19 cellular contexts compared by ENCODE assay signal in the genomic region with DNA sequence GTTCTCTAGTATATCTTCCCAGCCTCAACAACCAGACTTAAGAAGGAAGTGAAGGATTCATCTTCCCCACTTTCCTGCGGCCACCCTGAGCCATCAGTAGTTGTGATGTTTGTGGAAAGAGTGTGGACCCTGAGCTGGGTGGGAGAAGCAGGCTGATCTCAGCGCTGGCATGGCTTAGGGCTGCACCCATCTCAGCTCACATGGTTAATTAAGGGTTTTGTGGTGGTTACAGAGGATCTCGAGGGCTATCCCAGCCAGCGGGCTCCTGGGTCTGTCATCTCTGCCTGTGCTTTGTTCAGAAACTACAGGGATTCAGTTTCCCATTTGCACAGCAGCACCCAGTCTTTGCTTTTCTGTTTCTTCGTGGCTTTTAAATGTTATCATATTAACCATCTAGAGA.
"Had no signal": no experiment of that assay in that cellular context is flagged by ENCODE, and none has a peak within 500 bp of the region (broad histone marks: within the 10 kb centered on the region; RNA-seq: fewer than 3 reads in every experiment).

No MANE protein-coding gene starts in this region.

- H3K36me3 ChIP-seq: cardiac muscle cell had no signal

- H3K27ac ChIP-seq: cardiac muscle cell, thyroid gland had no signal

- ATAC-seq: activated CD8-positive, alpha-beta T cell treated with anti-CD3 and anti-CD28 coated beads for 36 hours; effector memory CD8-positive, alpha-beta T cell; naive thymus-derived CD4-positive, alpha-beta T cell had no signal

- H3K27ac Mint-ChIP-seq: activated B cell treated with CpG ODN at 0.5 μM for 24 hours; activated CD8-positive, alpha-beta T cell treated with anti-CD3 and anti-CD28 coated beads for 36 hours; activated naive CD8-positive, alpha-beta T cell treated with anti-CD3 and anti-CD28 coated beads, Interleukin-2, amount 10 ng/mL, durations not matched to agents 7 days and 5 days; activated T-helper 2 cell treated with anti-CD3 and anti-CD28 coated beads, Interferon-gamma antibody, Interleukin-2, Interleukin-4, amounts not matched to agents 10 μg/mL and 5 μg/mL and 100 μg/mL, durations not matched to agents 14 hours and 24 hours and 36 hours; dendritic cell treated with granulocyte-macrophage colony-stimulating factor and Interleukin-4, amounts not matched to agents 40 ng/mL and 50 ng/mL, for 4 days; memory B cell had no signal

- H3K9me3 Mint-ChIP-seq: activated B cell treated with CpG ODN at 0.5 μM for 24 hours; activated CD8-positive, alpha-beta T cell treated with anti-CD3 and anti-CD28 coated beads for 36 hours; activated naive CD8-positive, alpha-beta T cell treated with anti-CD3 and anti-CD28 coated beads, Interleukin-2, amount 10 ng/mL, durations not matched to agents 7 days and 5 days; activated T-helper 2 cell treated with anti-CD3 and anti-CD28 coated beads, Interferon-gamma antibody, Interleukin-2, Interleukin-4, amounts not matched to agents 10 μg/mL and 5 μg/mL and 100 μg/mL, durations not matched to agents 14 hours and 24 hours and 36 hours; dendritic cell treated with granulocyte-macrophage colony-stimulating factor and Interleukin-4, amounts not matched to agents 40 ng/mL and 50 ng/mL, for 4 days; effector memory CD8-positive, alpha-beta T cell; memory B cell; naive thymus-derived CD4-positive, alpha-beta T cell had no signal

- H3K4me3 Mint-ChIP-seq: activated B cell treated with CpG ODN at 0.5 μM for 24 hours; activated CD8-positive, alpha-beta T cell treated with anti-CD3 and anti-CD28 coated beads for 36 hours; activated naive CD8-positive, alpha-beta T cell treated with anti-CD3 and anti-CD28 coated beads, Interleukin-2, amount 10 ng/mL, durations not matched to agents 7 days and 5 days; dendritic cell treated with granulocyte-macrophage colony-stimulating factor and Interleukin-4, amounts not matched to agents 40 ng/mL and 50 ng/mL, for 4 days; effector memory CD8-positive, alpha-beta T cell; memory B cell; naive thymus-derived CD4-positive, alpha-beta T cell had no signal

- H3K9me3 ChIP-seq: thyroid gland had no signal

- H3K4me1 ChIP-seq: thyroid gland had no signal

- H3K27me3 Mint-ChIP-seq: activated B cell treated with CpG ODN at 0.5 μM for 24 hours; activated CD8-positive, alpha-beta T cell treated with anti-CD3 and anti-CD28 coated beads for 36 hours; activated naive CD8-positive, alpha-beta T cell treated with anti-CD3 and anti-CD28 coated beads, Interleukin-2, amount 10 ng/mL, durations not matched to agents 7 days and 5 days; dendritic cell treated with granulocyte-macrophage colony-stimulating factor and Interleukin-4, amounts not matched to agents 40 ng/mL and 50 ng/mL, for 4 days; effector memory CD8-positive, alpha-beta T cell; memory B cell; naive thymus-derived CD4-positive, alpha-beta T cell had no signal

- H3K4me3 ChIP-seq: cardiac muscle cell, thyroid gland had no signal

- DNase-seq: activated B cell treated with CpG ODN at 0.5 μM for 24 hours; activated CD4-positive, alpha-beta T cell treated with anti-CD3 and anti-CD28 coated beads for 4 hours; activated CD8-positive, alpha-beta T cell treated with anti-CD3 and anti-CD28 coated beads for 36 hours; activated naive CD4-positive, alpha-beta T cell treated with Interleukin-2 at 50 U/mL for 16 hours; activated naive CD8-positive, alpha-beta T cell treated with anti-CD3 and anti-CD28 coated beads, Interleukin-2, amount 10 ng/mL, durations not matched to agents 7 days and 5 days; activated T-cell treated with anti-CD3 and anti-CD28 coated beads, Interleukin-2, amount 50 U/mL, for 1 hour; amygdala; effector memory CD8-positive, alpha-beta T cell; naive thymus-derived CD4-positive, alpha-beta T cell; posterior cingulate gyrus; stimulated activated CD4-positive, alpha-beta T cell treated with anti-CD3 and anti-CD28 coated beads, Interleukin-12 subunit alpha, Interleukin-12 subunit beta, amount 100 ng/mL, for 4 hours; stimulated activated CD4-positive, alpha-beta T cell treated with anti-CD3 and anti-CD28 coated beads, Interleukin-1b, Interleukin-23, amount 100 ng/mL, for 48 hours; stimulated activated CD8-positive, alpha-beta memory T cell treated with anti-CD3 and anti-CD28 coated beads, Interleukin-4, amount 100 ng/mL, for 48 hours; stimulated activated naive CD4-positive, alpha-beta T cell; thyroid gland had no signal

- H3K27me3 ChIP-seq: cardiac muscle cell, thyroid gland had no signal
